2 cellular contexts compared by ENCODE assay signal in genomic region chr1:228735871-228736586, GRCh38.
TF ChIP-seq lines count a peak whose summit lies in the region.

No MANE protein-coding gene starts in this region.

TF ChIP-seq in HEK293, 187 proteins besides CTCF, POLR2A, EP300 and RAD21 (continued from another document and continues in another):
- TF ChIP-seq, protein P1, sequence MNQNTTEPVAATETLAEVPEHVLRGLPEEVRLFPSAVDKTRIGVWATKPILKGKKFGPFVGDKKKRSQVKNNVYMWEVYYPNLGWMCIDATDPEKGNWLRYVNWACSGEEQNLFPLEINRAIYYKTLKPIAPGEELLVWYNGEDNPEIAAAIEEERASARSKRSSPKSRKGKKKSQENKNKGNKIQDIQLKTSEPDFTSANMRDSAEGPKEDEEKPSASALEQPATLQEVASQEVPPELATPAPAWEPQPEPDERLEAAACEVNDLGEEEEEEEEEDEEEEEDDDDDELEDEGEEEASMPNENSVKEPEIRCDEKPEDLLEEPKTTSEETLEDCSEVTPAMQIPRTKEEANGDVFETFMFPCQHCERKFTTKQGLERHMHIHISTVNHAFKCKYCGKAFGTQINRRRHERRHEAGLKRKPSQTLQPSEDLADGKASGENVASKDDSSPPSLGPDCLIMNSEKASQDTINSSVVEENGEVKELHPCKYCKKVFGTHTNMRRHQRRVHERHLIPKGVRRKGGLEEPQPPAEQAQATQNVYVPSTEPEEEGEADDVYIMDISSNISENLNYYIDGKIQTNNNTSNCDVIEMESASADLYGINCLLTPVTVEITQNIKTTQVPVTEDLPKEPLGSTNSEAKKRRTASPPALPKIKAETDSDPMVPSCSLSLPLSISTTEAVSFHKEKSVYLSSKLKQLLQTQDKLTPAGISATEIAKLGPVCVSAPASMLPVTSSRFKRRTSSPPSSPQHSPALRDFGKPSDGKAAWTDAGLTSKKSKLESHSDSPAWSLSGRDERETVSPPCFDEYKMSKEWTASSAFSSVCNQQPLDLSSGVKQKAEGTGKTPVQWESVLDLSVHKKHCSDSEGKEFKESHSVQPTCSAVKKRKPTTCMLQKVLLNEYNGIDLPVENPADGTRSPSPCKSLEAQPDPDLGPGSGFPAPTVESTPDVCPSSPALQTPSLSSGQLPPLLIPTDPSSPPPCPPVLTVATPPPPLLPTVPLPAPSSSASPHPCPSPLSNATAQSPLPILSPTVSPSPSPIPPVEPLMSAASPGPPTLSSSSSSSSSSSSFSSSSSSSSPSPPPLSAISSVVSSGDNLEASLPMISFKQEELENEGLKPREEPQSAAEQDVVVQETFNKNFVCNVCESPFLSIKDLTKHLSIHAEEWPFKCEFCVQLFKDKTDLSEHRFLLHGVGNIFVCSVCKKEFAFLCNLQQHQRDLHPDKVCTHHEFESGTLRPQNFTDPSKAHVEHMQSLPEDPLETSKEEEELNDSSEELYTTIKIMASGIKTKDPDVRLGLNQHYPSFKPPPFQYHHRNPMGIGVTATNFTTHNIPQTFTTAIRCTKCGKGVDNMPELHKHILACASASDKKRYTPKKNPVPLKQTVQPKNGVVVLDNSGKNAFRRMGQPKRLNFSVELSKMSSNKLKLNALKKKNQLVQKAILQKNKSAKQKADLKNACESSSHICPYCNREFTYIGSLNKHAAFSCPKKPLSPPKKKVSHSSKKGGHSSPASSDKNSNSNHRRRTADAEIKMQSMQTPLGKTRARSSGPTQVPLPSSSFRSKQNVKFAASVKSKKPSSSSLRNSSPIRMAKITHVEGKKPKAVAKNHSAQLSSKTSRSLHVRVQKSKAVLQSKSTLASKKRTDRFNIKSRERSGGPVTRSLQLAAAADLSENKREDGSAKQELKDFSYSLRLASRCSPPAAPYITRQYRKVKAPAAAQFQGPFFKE (tag by site-specific recombination; IDR thresholded peaks at IDR 0.05; ENCODE audit: borderline replicate concordance), result no peak
- TF ChIP-seq ZSCAN16 (tag by site-specific recombination; IDR thresholded peaks at IDR 0.05), result no peak
- TF ChIP-seq ZNF707 (tag by site-specific recombination; IDR thresholded peaks at IDR 0.05), result no peak
- TF ChIP-seq ZNF701 (tag by site-specific recombination; IDR thresholded peaks at IDR 0.05), result no peak
- no peak for TF ChIP-seq YY1 (tag by site-specific recombination; IDR thresholded peaks at IDR 0.05)
- no peak for TF ChIP-seq ZNF148 (tag by site-specific recombination; IDR thresholded peaks at IDR 0.05; ENCODE audit: borderline replicate concordance)
- TF ChIP-seq ZFP69B (tag by site-specific recombination; IDR thresholded peaks at IDR 0.05), result peak; percentile 55; the same call in 1 of the 2 replicates
- TF ChIP-seq ZNF473 (tag by site-specific recombination; IDR thresholded peaks at IDR 0.05), result no peak
- peak; percentile 82 for TF ChIP-seq GLIS2 (tag by site-specific recombination; IDR thresholded peaks at IDR 0.05)
- TF ChIP-seq ZNF112 (tag by site-specific recombination; IDR thresholded peaks at IDR 0.05), result no peak
- peak; percentile 63 for TF ChIP-seq GLIS1 (tag by site-specific recombination; IDR thresholded peaks at IDR 0.05)
- peak; percentile 96 for TF ChIP-seq ZNF335 (tag by site-specific recombination; conservative IDR thresholded peaks at IDR 0.05)
- TF ChIP-seq ZNF692 (tag by site-specific recombination; IDR thresholded peaks at IDR 0.05), result peak; percentile 55; the same call in 1 of the 2 replicates
- TF ChIP-seq ZNF610 (tag by site-specific recombination; IDR thresholded peaks at IDR 0.05; ENCODE audit: borderline replicate concordance), result peak; percentile 49; the same call in 1 of the 2 replicates
- TF ChIP-seq ZNF747 (tag by site-specific recombination; IDR thresholded peaks at IDR 0.05), result no peak
- TF ChIP-seq PRDM1 (tag by site-specific recombination; IDR thresholded peaks at IDR 0.05), result no peak
- peak; percentile 95 for TF ChIP-seq SCRT1 (tag by site-specific recombination; IDR thresholded peaks at IDR 0.05; ENCODE audit: borderline replicate concordance)

TF ChIP-seq in HepG2, 621 proteins besides CTCF, POLR2A, EP300 and RAD21 (continued from another document):
- TF ChIP-seq ZNF646 (CRISPR knock-in tag; IDR thresholded peaks at IDR 0.05) (peak; percentile 26; the same call in 1 of the 2 replicates), ZNF577 (CRISPR knock-in tag; IDR thresholded peaks at IDR 0.05; ENCODE audit: borderline replicate concordance, low read depth) (no peak), ZBTB38 (CRISPR knock-in tag; IDR thresholded peaks at IDR 0.05) (no peak), REPIN1 (CRISPR knock-in tag; IDR thresholded peaks at IDR 0.05; ENCODE audit: borderline replicate concordance, low read depth) (no peak), HNRNPK (IDR thresholded peaks at IDR 0.05; ENCODE audit: low read depth, low read length, poor library complexity, severe bottlenecking) (peak; percentile 15)
- TF ChIP-seq, protein P2, sequence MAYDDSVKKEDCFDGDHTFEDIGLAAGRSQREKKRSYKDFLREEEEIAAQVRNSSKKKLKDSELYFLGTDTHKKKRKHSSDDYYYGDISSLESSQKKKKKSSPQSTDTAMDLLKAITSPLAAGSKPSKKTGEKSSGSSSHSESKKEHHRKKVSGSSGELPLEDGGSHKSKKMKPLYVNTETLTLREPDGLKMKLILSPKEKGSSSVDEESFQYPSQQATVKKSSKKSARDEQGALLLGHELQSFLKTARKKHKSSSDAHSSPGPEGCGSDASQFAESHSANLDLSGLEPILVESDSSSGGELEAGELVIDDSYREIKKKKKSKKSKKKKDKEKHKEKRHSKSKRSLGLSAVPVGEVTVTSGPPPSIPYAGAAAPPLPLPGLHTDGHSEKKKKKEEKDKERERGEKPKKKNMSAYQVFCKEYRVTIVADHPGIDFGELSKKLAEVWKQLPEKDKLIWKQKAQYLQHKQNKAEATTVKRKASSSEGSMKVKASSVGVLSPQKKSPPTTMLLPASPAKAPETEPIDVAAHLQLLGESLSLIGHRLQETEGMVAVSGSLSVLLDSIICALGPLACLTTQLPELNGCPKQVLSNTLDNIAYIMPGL (CRISPR knock-in tag; IDR thresholded peaks at IDR 0.05; ENCODE audit: borderline replicate concordance in 1 of 2, low read depth in 1 of 2), result 0 out of 4 replicates have a peak, but pooled peaks of 1 of the 2 experiments have one; percentile 23
- TF ChIP-seq, protein P3, sequence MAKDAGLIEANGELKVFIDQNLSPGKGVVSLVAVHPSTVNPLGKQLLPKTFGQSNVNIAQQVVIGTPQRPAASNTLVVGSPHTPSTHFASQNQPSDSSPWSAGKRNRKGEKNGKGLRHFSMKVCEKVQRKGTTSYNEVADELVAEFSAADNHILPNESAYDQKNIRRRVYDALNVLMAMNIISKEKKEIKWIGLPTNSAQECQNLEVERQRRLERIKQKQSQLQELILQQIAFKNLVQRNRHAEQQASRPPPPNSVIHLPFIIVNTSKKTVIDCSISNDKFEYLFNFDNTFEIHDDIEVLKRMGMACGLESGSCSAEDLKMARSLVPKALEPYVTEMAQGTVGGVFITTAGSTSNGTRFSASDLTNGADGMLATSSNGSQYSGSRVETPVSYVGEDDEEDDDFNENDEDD (CRISPR knock-in tag; IDR thresholded peaks at IDR 0.05; ENCODE audit: borderline replicate concordance), result 0 out of 2 replicates have a peak, but pooled peaks have one; percentile 13
